In the genomic region with DNA sequence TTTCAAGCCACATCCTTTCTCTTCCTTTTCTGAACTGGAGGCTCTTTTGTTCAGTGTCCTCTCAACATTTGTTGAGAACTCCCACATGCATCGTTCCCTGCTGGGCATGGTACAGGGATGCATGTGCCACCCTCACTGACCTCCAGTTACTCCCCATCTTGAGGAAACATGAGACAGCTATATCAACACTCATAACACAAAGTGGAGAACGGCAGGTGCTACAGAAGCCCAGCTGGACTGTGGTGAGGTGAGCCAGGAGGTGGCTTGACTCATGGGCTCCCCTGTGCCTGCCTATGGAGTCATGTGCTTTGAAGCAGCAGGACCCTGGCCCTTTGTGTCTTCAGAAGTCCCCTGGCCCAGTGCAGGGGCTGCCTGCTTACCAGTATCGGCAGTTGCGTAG, we compare ENCODE assay signal across 1 cellular context.
TF ChIP-seq lines count a peak whose summit lies in the region.

No MANE protein-coding gene starts in this region.

TF ChIP-seq in HepG2, 621 proteins besides CTCF, POLR2A, EP300 and RAD21:
- TF ChIP-seq, protein P1, sequence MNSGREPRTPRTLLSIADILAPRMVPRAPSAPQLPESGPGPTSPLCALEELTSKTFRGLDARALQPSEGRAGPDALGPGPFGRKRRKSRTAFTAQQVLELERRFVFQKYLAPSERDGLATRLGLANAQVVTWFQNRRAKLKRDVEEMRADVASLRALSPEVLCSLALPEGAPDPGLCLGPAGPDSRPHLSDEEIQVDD (CRISPR knock-in tag; IDR thresholded peaks at IDR 0.05; ENCODE audit: borderline replicate concordance): no peak
- 0 out of 2 replicates have a peak, but pooled peaks have one; percentile 36 for TF ChIP-seq ZNF446 (CRISPR knock-in tag; IDR thresholded peaks at IDR 0.05)
- TF ChIP-seq, protein P2, sequence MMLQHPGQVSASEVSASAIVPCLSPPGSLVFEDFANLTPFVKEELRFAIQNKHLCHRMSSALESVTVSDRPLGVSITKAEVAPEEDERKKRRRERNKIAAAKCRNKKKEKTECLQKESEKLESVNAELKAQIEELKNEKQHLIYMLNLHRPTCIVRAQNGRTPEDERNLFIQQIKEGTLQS (CRISPR knock-in tag; IDR thresholded peaks at IDR 0.05): no peak
